Comparison of ENCODE assay signal across 9 cellular contexts in genomic region chr1:226661965-226662364, GRCh38.
DNase-seq lines count a peak whose midpoint lies in the region; ATAC-seq, FAIRE-seq and TF ChIP-seq lines count a peak whose summit lies in the region.
"Had no signal": no experiment of that assay in that cellular context is flagged by ENCODE, and none has a peak within 500 bp of the region (broad histone marks: within the 10 kb centered on the region; RNA-seq: fewer than 3 reads in every experiment).

No MANE protein-coding gene starts in this region.

- DNase-seq in D721Med (ENCODE audit: insufficient read length, low spot score): no peak
- peak; percentile 73 for DNase-seq in NCI-H2171 treated with DMSO at 0.1 percent for 48 hours (lab: John Stamatoyannopoulos, UW)
- peak; percentile 16 for DNase-seq in dedifferentiated amniotic fluid mesenchymal stem cell (ENCODE audit: extremely low spot score)
- peak; percentile 26 for DNase-seq in nephron progenitor cell
- no peak for DNase-seq in stimulated activated CD4-positive, alpha-beta T cell treated with anti-CD3 and anti-CD28 coated beads, Interleukin-1b, Interleukin-23, amount 100 ng/mL, for 48 hours
- no peak for DNase-seq in ACHN
- no peak for DNase-seq in hepatic stellate cell (ENCODE audit: low spot score)
- DNase-seq: stimulated activated CD4-positive, alpha-beta T cell treated with anti-CD3 and anti-CD28 coated beads, Interleukin-2, amount 100 ng/mL, for 24 hours had no signal

- H3K4me3 Mint-ChIP-seq in nephron progenitor cell: no peak overlapping the region

- H3K36me3 Mint-ChIP-seq in nephron progenitor cell (ENCODE audit: low read depth): no peaks in the 10 kb centered on the region

- FAIRE-seq in D721Med (lab: Jason Lieb, UNC): no peak

- in situ Hi-C loops in ACHN (cut with HindIII; ENCODE audit: low pct_ligation_motif_present, low pct_unique_long_range_greater_than_20kb, low sequenced_read_pairs): no loop called here

- H3K4me1 Mint-ChIP-seq in nephron progenitor cell: peaks cover 77% of the 10 kb centered on the region

- TF ChIP-seq CTCF in D721Med (IDR thresholded peaks at IDR 0.05; ENCODE audit: insufficient read depth, missing control alignments): peak; percentile 30
- TF ChIP-seq CTCF in nephron progenitor cell (IDR thresholded peaks at IDR 0.05): no peak

- peaks cover 14% of the 10 kb centered on the region for H3K27me3 Mint-ChIP-seq in nephron progenitor cell (ENCODE audit: low read depth, poor library complexity)

- H3K27ac Mint-ChIP-seq in nephron progenitor cell: peak overlapping the region; percentile 79

- H3K9me3 Mint-ChIP-seq in nephron progenitor cell: no peaks in the 10 kb centered on the region

- ATAC-seq in GM19351 (IDR thresholded peaks at IDR 0.05; ENCODE audit: unreplicated experiment): no peak

Comparison
In these comparisons a context has a peak if more than half of its experiments do, and no peak if none do; other contexts are left out.
1. DNase-seq: peak in NCI-H2171 treated with DMSO at 0.1 percent for 48 hours (single experiment), dedifferentiated amniotic fluid mesenchymal stem cell (single experiment) and nephron progenitor cell (single experiment); none in D721Med (single experiment), stimulated activated CD4-positive, alpha-beta T cell treated with anti-CD3 and anti-CD28 coated beads, Interleukin-1b, Interleukin-23, amount 100 ng/mL, for 48 hours (single experiment), ACHN (single experiment) and hepatic stellate cell (single experiment).